In genomic region chr2:207987025-207987716, GRCh38 we compare ENCODE assay signal across 21 cellular contexts. TPM values are rescaled to one million over a fixed set of nuclear protein-coding genes. Genes with fewer than 3 reads are reported as not detected.
DNase-seq lines count a peak whose midpoint lies in the region; ATAC-seq, FAIRE-seq and TF ChIP-seq lines count a peak whose summit lies in the region.
"Had no signal": no experiment of that assay in that cellular context is flagged by ENCODE, and none has a peak within 500 bp of the region (broad histone marks: within the 10 kb centered on the region; RNA-seq: fewer than 3 reads in every experiment).

No MANE protein-coding gene starts in this region.

- no peaks in the 10 kb centered on the region for H4K20me1 ChIP-seq in GM12878 (ENCODE audit: control insufficient read depth, insufficient read depth)

- POLR2A ChIA-PET in GM12878 (lab: Charles Lee) = interaction anchor here (0.5 to 0.8 kb wide), 2 partner anchors 15 to 1515 kb away, joined by 3 read pairs; no protein-coding TSS in a partner anchor

- no peak for TF ChIP-seq POLR2A in GM12878 (IDR thresholded peaks at IDR 0.05; ENCODE audit: low read depth, low read length)

- DNase-seq in CD14-positive monocyte (ENCODE audit: low spot score) (no peak), GM12878 (ENCODE audit: low read depth, low spot score) (no peak), NCI-H1048 (lab: John Stamatoyannopoulos, UW) (no peak)
- DNase-seq: CD8-positive, alpha-beta memory T cell; DMS53; GOT3; MM.1S; NCI-H1092 treated with DMSO at 0.1 percent for 48 hours; NCI-H146; NCI-H2029 treated with DMSO at 0.1 percent for 48 hours; NCI-H446 treated with DMSO at 0.1 percent for 48 hours; NCI-H69; Peyer's patch had no signal

- intact Hi-C loops in CD14-positive monocyte (cut with micrococcal nuclease) = no loop called here
- intact Hi-C loops in GM12878 (cut with micrococcal nuclease; ENCODE audit: unreplicated experiment) = no loop called here

- peaks cover 13% of the 10 kb centered on the region for H3K4me1 Mint-ChIP-seq in CD14-positive monocyte

- SMC1A ChIA-PET in GM12878 (lab: Charles Lee; ENCODE audit: uncharacterized antibody, unreplicated experiment) = interaction anchor here (1.3 kb wide), 2 partner anchors 9 to 13 kb away, joined by 3 read pairs; no protein-coding TSS in a partner anchor

- no peak overlapping the region for H3K9ac ChIP-seq in GM12878 (ENCODE audit: control insufficient read depth, insufficient read depth, low read length)
- H3K9ac ChIP-seq: BLaER1 treated with 17β-estradiol and CSF1 and Interleukin-3, amounts not matched to agents 10 nM and 100 nM had no signal

- BruUV-seq in GM12878 (replicated peaks; lab: Mats Ljungman, UMichigan) = no TSS peak

- no peaks in the 10 kb centered on the region for H3K9me3 Mint-ChIP-seq in CD14-positive monocyte
- H3K9me3 Mint-ChIP-seq: CD8-positive, alpha-beta memory T cell had no signal

- no peak for TF ChIP-seq RAD21 in GM12878 (IDR thresholded peaks at IDR 0.05; ENCODE audit: insufficient read depth, low read depth, low read length)

- H3K9me3 ChIP-seq in GM12878 (replicated peaks; ENCODE audit: control insufficient read depth, insufficient read depth, low read length) = no peaks in the 10 kb centered on the region
- H3K9me3 ChIP-seq: A549; BLaER1 treated with 17β-estradiol and CSF1 and Interleukin-3, amounts not matched to agents 10 nM and 100 nM; Peyer's patch; SJSA1 had no signal

- peak; percentile 31 for FAIRE-seq in GM12878 (lab: Jason Lieb, UNC)
- FAIRE-seq: A549 had no signal

- no peak for TF ChIP-seq CTCF in CD14-positive monocyte (IDR thresholded peaks at IDR 0.05)
- TF ChIP-seq CTCF in GM12878 (IDR thresholded peaks at IDR 0.05 in 2 of 3, conservative IDR thresholded peaks at IDR 0.05 in 1 of 3; ENCODE audit: control insufficient read depth in 2 of 3, extremely low read depth in 1 of 3, insufficient read depth in 1 of 3, low read depth in 3 of 3, low read length in 3 of 3) = no peak

- no peak overlapping the region for H3K4me2 ChIP-seq in GM12878 (ENCODE audit: control insufficient read depth, insufficient read depth)
- H3K4me2 ChIP-seq: A549; BLaER1 treated with 17β-estradiol and CSF1 and Interleukin-3, amounts not matched to agents 10 nM and 100 nM had no signal

- H3K27me3 Mint-ChIP-seq in CD14-positive monocyte (ENCODE audit: low read depth in 3 of 3) = no peaks in the 10 kb centered on the region
- H3K27me3 Mint-ChIP-seq: CD8-positive, alpha-beta memory T cell had no signal

- in situ Hi-C loops in GM12878 (cut with MboI) = no loop called here

- WGBS in GM12878 (ENCODE audit: insufficient coverage, insufficient replicate concordance, low lambda C conversion rate, missing lambda C conversion rate) = 60% methylated on average over 4 of the region's 4 CpGs

- H3K36me3 ChIP-seq in GM12878 (ENCODE audit: control insufficient read depth in 2 of 2, insufficient read depth in 2 of 2, low read length in 1 of 2) = no peaks in the 10 kb centered on the region
- H3K36me3 ChIP-seq: Peyer's patch, SJSA1 had no signal

- H3K79me2 ChIP-seq in GM12878 (ENCODE audit: control insufficient read depth, insufficient read depth, low read length) = no peaks in the 10 kb centered on the region

- no peak overlapping the region for H3K4me3 Mint-ChIP-seq in CD14-positive monocyte
- H3K4me3 Mint-ChIP-seq: CD8-positive, alpha-beta memory T cell had no signal

- no peak overlapping the region for H3K4me3 ChIP-seq in GM12878
- H3K4me3 ChIP-seq: A549; BLaER1 treated with 17β-estradiol and CSF1 and Interleukin-3, amounts not matched to agents 10 nM and 100 nM; Peyer's patch; SJSA1 had no signal

- H3K27ac Mint-ChIP-seq in CD14-positive monocyte = peak overlapping the region in 4 of 7 donors; percentile 1 to 61 (median 46)
- H3K27ac Mint-ChIP-seq: CD8-positive, alpha-beta memory T cell had no signal

- H3K27me3 ChIP-seq in GM12878 (replicated peaks in 1 of 2; ENCODE audit: control insufficient read depth in 2 of 2, insufficient read depth in 2 of 2, low read length in 1 of 2) = no peaks in the 10 kb centered on the region
- H3K27me3 ChIP-seq: BLaER1 treated with 17β-estradiol and CSF1 and Interleukin-3, amounts not matched to agents 10 nM and 100 nM; Peyer's patch; SJSA1 had no signal

- no peak overlapping the region for H3K27ac ChIP-seq in GM12878 (ENCODE audit: control insufficient read depth, insufficient read depth)
- H3K27ac ChIP-seq: A549; BLaER1 treated with 17β-estradiol and CSF1 and Interleukin-3, amounts not matched to agents 10 nM and 100 nM; Peyer's patch; SJSA1 had no signal

- H3K36me3 Mint-ChIP-seq in CD14-positive monocyte = peaks cover 3 to 7% of the 10 kb centered on the region in 2 donors

- ATAC-seq in GM18498 (IDR thresholded peaks at IDR 0.05; ENCODE audit: unreplicated experiment) = peak; percentile 63
- peak; percentile 47 for ATAC-seq in HG03460 (IDR thresholded peaks at IDR 0.05; ENCODE audit: unreplicated experiment)
- ATAC-seq in GM12878 = no peak
- no peak for ATAC-seq in GM18867 (IDR thresholded peaks at IDR 0.05; ENCODE audit: unreplicated experiment)
- no peak for ATAC-seq in HG02588 (IDR thresholded peaks at IDR 0.05; ENCODE audit: unreplicated experiment)
- ATAC-seq: A549, HCT116 had no signal

- TF ChIP-seq EP300 in GM12878 (IDR thresholded peaks at IDR 0.05; ENCODE audit: borderline replicate concordance in 1 of 2, control insufficient read depth in 1 of 2, low read depth in 2 of 2, low read length in 2 of 2) = no peak

- H2AFZ ChIP-seq in GM12878 (ENCODE audit: control insufficient read depth, low read depth, low read length) = no peak overlapping the region

- H3K4me1 ChIP-seq in GM12878 (ENCODE audit: control insufficient read depth, insufficient read depth, low read length) = peaks cover 21% of the 10 kb centered on the region
- H3K4me1 ChIP-seq: A549, Peyer's patch, SJSA1 had no signal

- RAD21 ChIA-PET in GM12878 (lab: Charles Lee; ENCODE audit: unreplicated experiment) = interaction anchor here (0.9 kb wide), 1 partner anchor 77 kb away, joined by 4 read pairs; no protein-coding TSS in a partner anchor

- CTCF ChIA-PET in GM12878 (lab: Yijun Ruan, JAX) = interaction anchor here (0.7 to 2.2 kb wide), 4 partner anchors 10 to 242 kb away, joined by 3 to 8 read pairs (median 4); no protein-coding TSS in a partner anchor

TF ChIP-seq in GM12878, 131 proteins besides CTCF, POLR2A, EP300 and RAD21 (continues in another document):
- no peak for TF ChIP-seq HDGF (IDR thresholded peaks at IDR 0.05)
- no peak for TF ChIP-seq CREM (IDR thresholded peaks at IDR 0.05; ENCODE audit: low read depth)
- TF ChIP-seq PRDM15 (CRISPR knock-in tag; IDR thresholded peaks at IDR 0.05) = no peak
- no peak for TF ChIP-seq MXI1 (IDR thresholded peaks at IDR 0.05; ENCODE audit: low read depth, low read length)
- no peak for TF ChIP-seq NR2C1 (IDR thresholded peaks at IDR 0.05)
- TF ChIP-seq SREBF1 (IDR thresholded peaks at IDR 0.05; ENCODE audit: low read length) = no peak
- TF ChIP-seq YBX1 (IDR thresholded peaks at IDR 0.05) = no peak
- TF ChIP-seq POLR2AphosphoS5 (IDR thresholded peaks at IDR 0.05; ENCODE audit: low read length) = no peak
- TF ChIP-seq BCL11A (IDR thresholded peaks at IDR 0.05; ENCODE audit: low read depth, low read length) = no peak
- no peak for TF ChIP-seq MYB (IDR thresholded peaks at IDR 0.05; ENCODE audit: borderline replicate concordance, low read depth, low read length)
- TF ChIP-seq YY1 (IDR thresholded peaks at IDR 0.05; ENCODE audit: low read depth, low read length) = no peak
- TF ChIP-seq ESRRA (IDR thresholded peaks at IDR 0.05; ENCODE audit: low read length) = no peak
- no peak for TF ChIP-seq ZNF207 (IDR thresholded peaks at IDR 0.05; ENCODE audit: borderline replicate concordance)

RNA-seq across cellular contexts. Expression of gene PLEKHM3, which starts 38.2 kb away (rescaled TPM):
- polyA plus RNA-seq in CD14-positive monocyte (1 to 10 TPM; 3.0 TPM), GM12878 (2011; rRNA removed) (2.7 TPM in 2 replicates), GM12878 (2014; fragmentation: Illumina TruSeq; extraction: Trizol) (3.8 and 5.1 TPM in 2 replicates), GM12878 (2014; fragmentation: Nextera tagmentation; extraction: Ambion mirVana) (1 to 10 TPM; 1.4 to 2.0 TPM), GM12878 (2014; rRNA removed) (2.8 and 3.8 TPM in 2 replicates), GM12878 (2016; fragmentation: Nextera tagmentation; extraction: Ambion mirVana) (1 to 10 TPM; 2.2 to 2.3 TPM)
- total RNA-seq in GM12878 (2013; cell fraction: nucleolus; rRNA removed) = 27.9 and 31.8 TPM in 2 replicates
- total RNA-seq in GM12878 (2014; rRNA removed) (3.4 and 4.1 TPM in 2 replicates), GM12878 (2014; rRNA removed; fragmentation: Illumina TruSeq; extraction: Trizol) (3.7 and 4.1 TPM in 2 replicates), GM12878 (2021) (4.7 and 5.6 TPM in 2 replicates)
- 1.2 TPM for polyA plus RNA-seq in GM12878 (2011; ENCODE audit: low read depth)
- polyA plus RNA-seq in GM12878 (2011; cell fraction: cytosol; rRNA removed) = 2.8 and 3.5 TPM in 2 replicates
- 3.1 and 3.4 TPM in 2 replicates for polyA plus RNA-seq in GM12878 (2011; cell fraction: nucleus; rRNA removed)
- 1.6 and 1.9 TPM in 2 replicates for polyA plus RNA-seq in GM12878 (2012)
- 13.5 and 14.4 TPM in 2 replicates for polyA minus RNA-seq in GM12878 (2011; rRNA and poly(A)+ RNA removed)
- polyA minus RNA-seq in GM12878 (2011; cell fraction: cytosol; rRNA and poly(A)+ RNA removed) = 1.3 and 3.0 TPM in 2 replicates
- polyA minus RNA-seq in GM12878 (2011; cell fraction: nucleus; rRNA and poly(A)+ RNA removed) = 9.9 and 18.0 TPM in 2 replicates

Comparison
In these comparisons a context has a peak if more than half of its experiments do, and no peak if none do; other contexts are left out.
1. ATAC-seq: peak in GM18498 (single experiment) and HG03460 (single experiment); none in GM12878 (single experiment), GM18867 (single experiment) and HG02588 (single experiment).